In genomic region chr10:129534826-129535225, GRCh38 we compare ENCODE assay signal across 28 cellular contexts.
"Had no signal": no experiment of that assay in that cellular context is flagged by ENCODE, and none has a peak within 500 bp of the region (broad histone marks: within the 10 kb centered on the region; RNA-seq: fewer than 3 reads in every experiment).

No MANE protein-coding gene starts in this region.

- H3K27me3 Mint-ChIP-seq: naive thymus-derived CD4-positive, alpha-beta T cell; stimulated activated naive CD8-positive, alpha-beta T cell treated with anti-CD3 and anti-CD28 coated beads, Interleukin-15, Interleukin-2, amounts not matched to agents 100 ng/mL and 50 ng/mL, for 24 hours had no signal

- H2AFZ ChIP-seq: hepatocyte, neural progenitor cell had no signal

- ATAC-seq: esophagus mucosa; gastrocnemius medialis; heart left ventricle; left lobe of liver; naive thymus-derived CD4-positive, alpha-beta T cell; psoas muscle; right cardiac atrium; stimulated activated effector memory CD8-positive, alpha-beta T cell treated with anti-CD3 and anti-CD28 coated beads, Interleukin-12 subunit alpha, Interleukin-12 subunit beta, amount 100 ng/mL, for 72 hours had no signal

- H3K27ac ChIP-seq: dorsolateral prefrontal cortex, epithelial cell of prostate, gastrocnemius medialis, heart left ventricle, hepatocyte, neural progenitor cell, psoas muscle, sigmoid colon, suprapubic skin, transverse colon, vagina had no signal

- H3K9me3 ChIP-seq: gastrocnemius medialis, heart left ventricle, psoas muscle, sigmoid colon, suprapubic skin, transverse colon, vagina had no signal

- FAIRE-seq: colon, kidney had no signal

- DNase-seq: dorsolateral prefrontal cortex; effector CD4-positive, alpha-beta T cell; foreskin fibroblast; gastrocnemius medialis; kidney; mesendoderm; midbrain; naive thymus-derived CD4-positive, alpha-beta T cell; nucleus accumbens; right cardiac atrium; sigmoid colon; stimulated activated CD4-positive, alpha-beta T cell treated with anti-CD3 and anti-CD28 coated beads, Interleukin-2, amount 100 ng/mL, for 24 hours; stimulated activated CD4-positive, alpha-beta T cell treated with anti-CD3 and anti-CD28 coated beads, Interleukin-4, amount 100 ng/mL, for 24 hours; transverse colon had no signal

- H3K36me3 ChIP-seq: neural progenitor cell, transverse colon, vagina had no signal

- H3K27ac Mint-ChIP-seq: naive thymus-derived CD4-positive, alpha-beta T cell; nephron; neural progenitor cell; stimulated activated effector memory CD8-positive, alpha-beta T cell treated with anti-CD3 and anti-CD28 coated beads, Interleukin-12 subunit alpha, Interleukin-12 subunit beta, amount 100 ng/mL, for 72 hours; stimulated activated naive CD8-positive, alpha-beta T cell treated with anti-CD3 and anti-CD28 coated beads, Interleukin-15, Interleukin-2, amounts not matched to agents 100 ng/mL and 50 ng/mL, for 24 hours had no signal

- H3K9ac ChIP-seq: neural progenitor cell had no signal

- H3K4me1 ChIP-seq: transverse colon had no signal

- H3K4me2 ChIP-seq: hepatocyte, neural progenitor cell had no signal

- H3K4me3 Mint-ChIP-seq: naive thymus-derived CD4-positive, alpha-beta T cell; nephron; neural progenitor cell; stimulated activated effector memory CD8-positive, alpha-beta T cell treated with anti-CD3 and anti-CD28 coated beads, Interleukin-12 subunit alpha, Interleukin-12 subunit beta, amount 100 ng/mL, for 72 hours; stimulated activated naive CD8-positive, alpha-beta T cell treated with anti-CD3 and anti-CD28 coated beads, Interleukin-15, Interleukin-2, amounts not matched to agents 100 ng/mL and 50 ng/mL, for 24 hours had no signal

- H3K4me3 ChIP-seq: dorsolateral prefrontal cortex, gastrocnemius medialis, heart left ventricle, hepatocyte, lung, neural progenitor cell, psoas muscle, sigmoid colon, suprapubic skin, transverse colon, vagina had no signal

- H3K27me3 ChIP-seq: dorsolateral prefrontal cortex, gastrocnemius medialis, heart left ventricle, hepatocyte, neural progenitor cell, sigmoid colon, suprapubic skin, transverse colon, vagina had no signal
